ENCODE assay signal across 1 cellular context in genomic region chr1:43172532-43172972, GRCh38.
TF ChIP-seq lines count a peak whose summit lies in the region.

No MANE protein-coding gene starts in this region.

TF ChIP-seq in K562, 482 proteins besides CTCF, POLR2A, EP300 and RAD21 (continued from another document and continues in another):
- TF ChIP-seq SREBF1 (IDR thresholded peaks at IDR 0.05; ENCODE audit: borderline replicate concordance, low read depth, low read length) = no peak
- TF ChIP-seq RBM39 (optimal IDR thresholded peaks at IDR 0.05; ENCODE audit: low read depth, low read length) = no peak
- no peak for TF ChIP-seq MCM2 (IDR thresholded peaks at IDR 0.05; ENCODE audit: low read depth)
- 0 out of 2 replicates have a peak, but pooled peaks have one; percentile 8 for TF ChIP-seq CBX1 (IDR thresholded peaks at IDR 0.05; ENCODE audit: low read depth)
- TF ChIP-seq ZNF518B (CRISPR knock-in tag; IDR thresholded peaks at IDR 0.05) = no peak
- TF ChIP-seq RB1 (IDR thresholded peaks at IDR 0.05; ENCODE audit: low read depth) = peak; percentile 18; the same call in 1 of the 2 replicates
- peak; percentile 90; the same call in 1 of the 2 replicates for TF ChIP-seq IRF1 (CRISPR knock-in tag; IDR thresholded peaks at IDR 0.05; ENCODE audit: borderline replicate concordance)
- TF ChIP-seq MXI1 (IDR thresholded peaks at IDR 0.05; ENCODE audit: low read depth, low read length) = peak; percentile 20; the same call in 1 of the 2 replicates
- TF ChIP-seq SMAD4 (CRISPR knock-in tag; conservative IDR thresholded peaks at IDR 0.05) = no peak
- TF ChIP-seq EWSR1 (IDR thresholded peaks at IDR 0.05; ENCODE audit: borderline replicate concordance, low read depth, partially characterized antibody) = no peak
- no peak for TF ChIP-seq HMGXB4 (CRISPR knock-in tag; IDR thresholded peaks at IDR 0.05)
- peak; percentile 82; the same call in 1 of the 2 replicates for TF ChIP-seq E2F4 (CRISPR knock-in tag; IDR thresholded peaks at IDR 0.05; ENCODE audit: low read depth)
- 0 out of 2 replicates have a peak, but pooled peaks have one; percentile 33 for TF ChIP-seq PTRF (tag; IDR thresholded peaks at IDR 0.05)
- no peak for TF ChIP-seq ZNF134 (CRISPR knock-in tag; conservative IDR thresholded peaks at IDR 0.05)
- peak; percentile 68 for TF ChIP-seq RNF2 (IDR thresholded peaks at IDR 0.05)
- no peak for TF ChIP-seq CEBPB (tag; IDR thresholded peaks at IDR 0.05)
- TF ChIP-seq ZBTB12 (CRISPR knock-in tag; IDR thresholded peaks at IDR 0.05) = no peak
- TF ChIP-seq CHCHD3 (CRISPR knock-in tag; IDR thresholded peaks at IDR 0.05) = no peak
- TF ChIP-seq SMAD1 (IDR thresholded peaks at IDR 0.05; ENCODE audit: low read depth, low read length, partially characterized antibody) = no peak
- TF ChIP-seq ZNF707 (CRISPR knock-in tag; conservative IDR thresholded peaks at IDR 0.05) = no peak
- TF ChIP-seq THAP7 (CRISPR knock-in tag; IDR thresholded peaks at IDR 0.05) = no peak
- TF ChIP-seq GATAD2A (IDR thresholded peaks at IDR 0.05) = no peak
- TF ChIP-seq ZKSCAN3 (CRISPR knock-in tag; IDR thresholded peaks at IDR 0.05) = no peak
- no peak for TF ChIP-seq FOXA1 (IDR thresholded peaks at IDR 0.05; ENCODE audit: borderline replicate concordance)
- peak in 1 of 2 experiments; percentile 90; a peak in 1 of 4 replicates for TF ChIP-seq TEAD1 (CRISPR knock-in tag; IDR thresholded peaks at IDR 0.05)
- TF ChIP-seq CREBBP (IDR thresholded peaks at IDR 0.05; ENCODE audit: low read depth, low read length) = no peak
- no peak for TF ChIP-seq RFX5 (IDR thresholded peaks at IDR 0.05; ENCODE audit: low read depth, low read length)
- TF ChIP-seq RBM14 (IDR thresholded peaks at IDR 0.05; ENCODE audit: borderline replicate concordance, insufficient read depth, low read depth, low read length) = no peak
- TF ChIP-seq NR2C1 (IDR thresholded peaks at IDR 0.05) = no peak
- no peak for TF ChIP-seq NR2C1 (tag; IDR thresholded peaks at IDR 0.05)
- TF ChIP-seq TFAP4 (CRISPR knock-in tag; IDR thresholded peaks at IDR 0.05; ENCODE audit: borderline replicate concordance) = peak; percentile 19; the same call in 1 of the 2 replicates
- TF ChIP-seq RBM15 (IDR thresholded peaks at IDR 0.05; ENCODE audit: insufficient read depth, low read length) = no peak
- no peak for TF ChIP-seq JUND (IDR thresholded peaks at IDR 0.05; ENCODE audit: borderline replicate concordance, low read depth, low read length)
- no peak for TF ChIP-seq JUND (tag; IDR thresholded peaks at IDR 0.05; ENCODE audit: borderline replicate concordance, low read depth, low read length)
- no peak for TF ChIP-seq HNRNPLL (IDR thresholded peaks at IDR 0.05; ENCODE audit: low read depth, low read length, poor library complexity, severe bottlenecking)
- TF ChIP-seq ZSCAN29 (IDR thresholded peaks at IDR 0.05) = no peak
- no peak for TF ChIP-seq ARID2 (IDR thresholded peaks at IDR 0.05)
- no peak for TF ChIP-seq MAFF (IDR thresholded peaks at IDR 0.05; ENCODE audit: low read length)
- no peak for TF ChIP-seq GTF2A2 (tag; IDR thresholded peaks at IDR 0.05)
- no peak for TF ChIP-seq TARDBP (IDR thresholded peaks at IDR 0.05)
- no peak; the same call in 1 of the 2 replicates for TF ChIP-seq CC2D1A (IDR thresholded peaks at IDR 0.05)
- TF ChIP-seq SIN3A (IDR thresholded peaks at IDR 0.05; ENCODE audit: borderline replicate concordance in 2 of 2, control insufficient read depth in 1 of 2, low read depth in 2 of 2, low read length in 2 of 2) = 0 out of 4 replicates have a peak, but pooled peaks of 1 of the 2 experiments have one; percentile 62
- TF ChIP-seq MAZ (CRISPR knock-in tag; conservative IDR thresholded peaks at IDR 0.05 in 1 of 2, IDR thresholded peaks at IDR 0.05 in 1 of 2) = no peak
- TF ChIP-seq AFF1 (IDR thresholded peaks at IDR 0.05; ENCODE audit: low read depth in 1 of 2, partially characterized antibody in 2 of 2) = peak in 1 of 2 experiments; percentile 16
- no peak for TF ChIP-seq MEF2D (tag; conservative IDR thresholded peaks at IDR 0.05; ENCODE audit: low read depth)
- 0 out of 2 replicates have a peak, but pooled peaks have one; percentile 28 for TF ChIP-seq ZNF24 (IDR thresholded peaks at IDR 0.05)
- TF ChIP-seq JUN (IDR thresholded peaks at IDR 0.05; ENCODE audit: borderline replicate concordance, low read depth, low read length) = 0 out of 2 replicates have a peak, but pooled peaks have one; percentile 35
- TF ChIP-seq JUN (CRISPR knock-in tag; IDR thresholded peaks at IDR 0.05; ENCODE audit: borderline replicate concordance) = no peak
- TF ChIP-seq POLR2G (IDR thresholded peaks at IDR 0.05; ENCODE audit: low read depth, low read length) = no peak
- TF ChIP-seq YY1 (IDR thresholded peaks at IDR 0.05; ENCODE audit: borderline replicate concordance in 1 of 3, control insufficient read depth in 1 of 3, extremely low read depth in 1 of 3, insufficient read depth in 3 of 3, insufficient read length in 1 of 3, insufficient replicate concordance in 2 of 3, low read depth in 1 of 3, low read length in 2 of 3) = no peak
- no peak for TF ChIP-seq ZNF668 (CRISPR knock-in tag; IDR thresholded peaks at IDR 0.05)
- no peak for TF ChIP-seq NFXL1 (CRISPR knock-in tag; IDR thresholded peaks at IDR 0.05)
- peak; percentile 97 for TF ChIP-seq FOXP1 (CRISPR knock-in tag; IDR thresholded peaks at IDR 0.05)
- no peak for TF ChIP-seq NFIX (CRISPR knock-in tag; IDR thresholded peaks at IDR 0.05; ENCODE audit: low read depth)
- no peak for TF ChIP-seq CBX5 (IDR thresholded peaks at IDR 0.05; ENCODE audit: borderline replicate concordance, low read depth)
